In the genomic region with DNA sequence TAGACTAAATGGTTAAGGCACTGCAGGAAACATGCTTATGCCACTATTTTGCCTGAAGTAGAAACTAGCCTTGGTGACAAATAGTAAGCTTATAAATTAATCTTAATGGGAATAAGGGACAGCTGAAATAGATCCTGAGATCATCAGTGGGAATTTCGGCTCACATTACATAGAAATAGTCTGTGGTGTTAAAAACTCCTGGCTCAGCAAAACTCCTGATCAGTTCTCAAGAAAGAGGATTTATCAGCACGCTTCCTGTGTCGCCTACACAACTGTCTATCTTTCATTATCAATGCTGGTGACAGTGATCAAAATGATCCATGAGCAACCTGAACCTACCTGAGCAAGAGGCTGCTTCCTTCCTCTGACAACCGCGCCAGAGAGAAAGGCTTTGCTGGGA, we compare ENCODE assay signal across 29 cellular contexts. TPM values are rescaled to one million over a fixed set of nuclear protein-coding genes. Genes with fewer than 3 reads are reported as not detected.
"Had no signal": no experiment of that assay in that cellular context is flagged by ENCODE, and none has a peak within 500 bp of the region (broad histone marks: within the 10 kb centered on the region; RNA-seq: fewer than 3 reads in every experiment).

No MANE protein-coding gene starts in this region.

- H3K27ac ChIP-seq: brain microvascular endothelial cell, coronary artery, dorsolateral prefrontal cortex had no signal

- ATAC-seq: activated CD4-positive, alpha-beta T cell treated with anti-CD3 and anti-CD28 coated beads for 36 hours; activated CD8-positive, alpha-beta memory T cell treated with anti-CD3 and anti-CD28 coated beads, Interleukin-2, amount 10 ng/mL, durations not matched to agents 7 days and 5 days; activated CD8-positive, alpha-beta T cell treated with anti-CD3 and anti-CD28 coated beads, Interleukin-2, amount 10 ng/mL, durations not matched to agents 7 days and 5 days; esophagus mucosa had no signal

- H3K27me3 ChIP-seq: brain microvascular endothelial cell had no signal

- FAIRE-seq: astrocyte, bronchial epithelial cell, frontal cortex had no signal

- H3K36me3 ChIP-seq: brain microvascular endothelial cell had no signal

- H3K4me3 ChIP-seq: coronary artery, dorsolateral prefrontal cortex had no signal

- DNase-seq: activated CD4-positive, alpha-beta memory T cell treated with anti-CD3 and anti-CD28 coated beads for 36 hours; activated CD4-positive, alpha-beta T cell treated with anti-CD3 and anti-CD28 coated beads for 36 hours; activated CD4-positive, alpha-beta T cell treated with anti-CD3 and anti-CD28 coated beads, Interleukin-2, amount 10 ng/mL, durations not matched to agents 24 days and 14 days; activated CD4-positive, CD25-positive, alpha-beta regulatory T cell; activated CD4-positive, CD25-positive, alpha-beta regulatory T cell treated with anti-CD3 and anti-CD28 coated beads, Interleukin-2, amount 50 U/mL, for 72 hours; activated CD8-positive, alpha-beta memory T cell treated with anti-CD3 and anti-CD28 coated beads, Interleukin-2, amount 10 ng/mL, durations not matched to agents 7 days and 5 days; activated CD8-positive, alpha-beta memory T cell treated with anti-CD3 and anti-CD28 coated beads, Interleukin-2, amount 50 U/mL, for 4 hours; activated CD8-positive, alpha-beta T cell treated with anti-CD3 and anti-CD28 coated beads, Interleukin-2, amount 10 ng/mL, durations not matched to agents 7 days and 5 days; activated gamma-delta T cell; activated naive CD4-positive, alpha-beta T cell; activated naive CD4-positive, alpha-beta T cell treated with anti-CD3 and anti-CD28 coated beads, Interleukin-2, amount 10 ng/mL, durations not matched to agents 7 days and 5 days; activated T-cell treated with anti-CD3 and anti-CD28 coated beads, Interleukin-2, amount 50 U/mL, for 1 hour; activated T-cell treated with anti-CD3 and anti-CD28 coated beads, Interleukin-2, amount 50 U/mL, for 48 hours; amniotic stem cell; anterior cingulate cortex; dorsolateral prefrontal cortex; effector memory CD4-positive, alpha-beta T cell; endodermal cell; head of caudate nucleus; T-helper 2 cell had no signal

RNA-seq across cellular contexts. Expression of gene DNER, which starts 17.0 kb away (rescaled TPM):
- total RNA-seq: activated CD4-positive, alpha-beta memory T cell treated with anti-CD3 and anti-CD28 coated beads for 36 hours; activated CD4-positive, alpha-beta T cell treated with anti-CD3 and anti-CD28 coated beads for 36 hours; activated CD4-positive, alpha-beta T cell treated with anti-CD3 and anti-CD28 coated beads, Interleukin-2, amount 10 ng/mL, durations not matched to agents 24 days and 14 days; activated CD8-positive, alpha-beta memory T cell treated with anti-CD3 and anti-CD28 coated beads for 36 hours; activated CD8-positive, alpha-beta memory T cell treated with anti-CD3 and anti-CD28 coated beads, Interleukin-2, amount 10 ng/mL, durations not matched to agents 7 days and 5 days; activated CD8-positive, alpha-beta T cell treated with anti-CD3 and anti-CD28 coated beads, Interleukin-2, amount 10 ng/mL, durations not matched to agents 7 days and 5 days; activated T-helper 1 cell treated with anti-CD3 and anti-CD28 coated beads, Interleukin-12 subunit alpha, Interleukin-12 subunit beta, Interleukin-2, Interleukin-4 antibody, amounts not matched to agents 30 ng/mL and 10 ng/mL and 1 ng/mL, durations not matched to agents 14 hours and 24 hours and 36 hours; T-helper 1 cell treated with Interleukin-12 subunit alpha and Interleukin-12 subunit beta and Interleukin-4 antibody, amounts not matched to agents 30 ng/mL and 1 ng/mL, for 36 hours had no signal
